1 cellular context compared by ENCODE assay signal in genomic region chr11:134223836-134224709, GRCh38.
TF ChIP-seq lines count a peak whose summit lies in the region.

Gene NCAPD3, minus strand, starts transcription at chr11:134223967. Its CDS starts 41 bp downstream, at chr11:134223926.
Gene VPS26B, plus strand, starts transcription at chr11:134224671. Its CDS starts 452 bp downstream, at chr11:134225123.

TF ChIP-seq in K562, 482 proteins besides CTCF, POLR2A, EP300 and RAD21 (continued from another document and continues in another):
- TF ChIP-seq DEAF1 (CRISPR knock-in tag; IDR thresholded peaks at IDR 0.05) = no peak
- no peak for TF ChIP-seq ZNF274 (IDR thresholded peaks at IDR 0.05; ENCODE audit: borderline replicate concordance, low read depth, low read length)
- TF ChIP-seq CREBBP (IDR thresholded peaks at IDR 0.05; ENCODE audit: low read depth, low read length) = no peak
- TF ChIP-seq STAT6 (CRISPR knock-in tag; IDR thresholded peaks at IDR 0.05) = no peak
- TF ChIP-seq NCOA1 (IDR thresholded peaks at IDR 0.05; ENCODE audit: low read depth) = no peak
- TF ChIP-seq SRSF7 (optimal IDR thresholded peaks at IDR 0.05; ENCODE audit: low read depth, low read length) = no peak
- TF ChIP-seq SMARCC2 (IDR thresholded peaks at IDR 0.05; ENCODE audit: low read depth) = no peak
- TF ChIP-seq ZNF280A (IDR thresholded peaks at IDR 0.05; ENCODE audit: low read depth, partially characterized antibody) = no peak
- peak; percentile 80 for TF ChIP-seq ZNF444 (CRISPR knock-in tag; IDR thresholded peaks at IDR 0.05)
- no peak for TF ChIP-seq HDGF (IDR thresholded peaks at IDR 0.05)
- TF ChIP-seq TAF9B (IDR thresholded peaks at IDR 0.05; ENCODE audit: partially characterized antibody) = no peak
- peak; percentile 57; the same call in 1 of the 2 replicates for TF ChIP-seq CHCHD3 (CRISPR knock-in tag; IDR thresholded peaks at IDR 0.05)
- no peak for TF ChIP-seq CC2D1A (IDR thresholded peaks at IDR 0.05)
- 0 out of 2 replicates have a peak, but pooled peaks have one; percentile 53 for TF ChIP-seq LCOR (CRISPR knock-in tag; IDR thresholded peaks at IDR 0.05)
- no peak; the same call in 1 of the 2 replicates for TF ChIP-seq CTBP1 (IDR thresholded peaks at IDR 0.05; ENCODE audit: borderline replicate concordance)
- no peak for TF ChIP-seq TAL1 (IDR thresholded peaks at IDR 0.05)
- no peak for TF ChIP-seq SMAD2 (IDR thresholded peaks at IDR 0.05; ENCODE audit: low read depth, low read length)
- peak; percentile 62; the same call in 1 of the 2 replicates for TF ChIP-seq ZNF511 (CRISPR knock-in tag; IDR thresholded peaks at IDR 0.05)
- TF ChIP-seq PRPF4 (IDR thresholded peaks at IDR 0.05; ENCODE audit: insufficient read depth, low read depth, low read length, poor library complexity, severe bottlenecking) = no peak
- no peak for TF ChIP-seq ZNF699 (CRISPR knock-in tag; IDR thresholded peaks at IDR 0.05; ENCODE audit: insufficient replicate concordance)
- no peak for TF ChIP-seq CUX1 (CRISPR knock-in tag; IDR thresholded peaks at IDR 0.05)
- no peak for TF ChIP-seq GATAD2A (IDR thresholded peaks at IDR 0.05)
- TF ChIP-seq BRF1 (IDR thresholded peaks at IDR 0.05; ENCODE audit: borderline replicate concordance, extremely low read depth, insufficient read length) = no peak
- TF ChIP-seq MLLT1 (IDR thresholded peaks at IDR 0.05) = peak in 1 of 2 experiments; percentile 24; a peak in 1 of 4 replicates
- no peak for TF ChIP-seq GTF2B (IDR thresholded peaks at IDR 0.05; ENCODE audit: extremely low read depth, insufficient read length)
- no peak for TF ChIP-seq ZNF778 (CRISPR knock-in tag; IDR thresholded peaks at IDR 0.05)
- 0 out of 2 replicates have a peak, but pooled peaks have one; percentile 48 for TF ChIP-seq TRIM28 (IDR thresholded peaks at IDR 0.05)
- no peak for TF ChIP-seq PHTF2 (CRISPR knock-in tag; IDR thresholded peaks at IDR 0.05)
- TF ChIP-seq NCOA6 (IDR thresholded peaks at IDR 0.05) = no peak
- peak; percentile 98 for TF ChIP-seq ZBTB2 (IDR thresholded peaks at IDR 0.05)
- peak; percentile 33 for TF ChIP-seq ARID1B (IDR thresholded peaks at IDR 0.05)
- TF ChIP-seq ZNF316 (IDR thresholded peaks at IDR 0.05) = peak; percentile 49
- no peak for TF ChIP-seq ELK3 (CRISPR knock-in tag; IDR thresholded peaks at IDR 0.05)
- TF ChIP-seq SAFB (IDR thresholded peaks at IDR 0.05; ENCODE audit: borderline replicate concordance, low read depth, low read length) = no peak
- no peak for TF ChIP-seq ZBED1 (IDR thresholded peaks at IDR 0.05)
- no peak for TF ChIP-seq MITF (IDR thresholded peaks at IDR 0.05)
- TF ChIP-seq ID3 (CRISPR knock-in tag; IDR thresholded peaks at IDR 0.05) = no peak
- TF ChIP-seq ID3 (tag; IDR thresholded peaks at IDR 0.05) = no peak
- TF ChIP-seq ZSCAN32 (CRISPR knock-in tag; IDR thresholded peaks at IDR 0.05) = no peak
- no peak for TF ChIP-seq HLTF (IDR thresholded peaks at IDR 0.05)
- peak; percentile 84 for TF ChIP-seq MAX (CRISPR knock-in tag; IDR thresholded peaks at IDR 0.05)
- no peak for TF ChIP-seq MTA1 (IDR thresholded peaks at IDR 0.05; ENCODE audit: borderline replicate concordance)
- no peak for TF ChIP-seq MED1 (CRISPR knock-in tag; IDR thresholded peaks at IDR 0.05; ENCODE audit: borderline replicate concordance)
